ENCODE assay signal across 1 cellular context in genomic region chr7:54546081-54546985, GRCh38.
A peak's percentile ranks its signal among the peaks of the same experiment; 100 is the strongest.
TF ChIP-seq lines count a peak whose summit lies in the region.

No MANE protein-coding gene starts in this region.

TF ChIP-seq in HEK293, 187 proteins besides CTCF, POLR2A, EP300 and RAD21 (continued from another document):
- 0 out of 2 replicates have a peak, but pooled peaks have one; percentile 18 for TF ChIP-seq ZBTB10 (tag by site-specific recombination; IDR thresholded peaks at IDR 0.05)
- TF ChIP-seq GLIS2 (tag by site-specific recombination; IDR thresholded peaks at IDR 0.05), result peak; percentile 59; the same call in 1 of the 2 replicates
- peak; percentile 75 for TF ChIP-seq ZBTB26 (tag by site-specific recombination; optimal IDR thresholded peaks at IDR 0.05)
- TF ChIP-seq ZNF335 (tag by site-specific recombination; conservative IDR thresholded peaks at IDR 0.05), result peak; percentile 71; the same call in 1 of the 2 replicates
- TF ChIP-seq ZFHX2 (tag by site-specific recombination; conservative IDR thresholded peaks at IDR 0.05), result peak; percentile 29; the same call in 1 of the 2 replicates
- peak; percentile 75 for TF ChIP-seq PRDM10 (tag by site-specific recombination; IDR thresholded peaks at IDR 0.05)
- TF ChIP-seq ZNF561 (tag by site-specific recombination; IDR thresholded peaks at IDR 0.05; ENCODE audit: borderline replicate concordance), result 0 out of 2 replicates have a peak, but pooled peaks have one; percentile 39
- no peak for TF ChIP-seq ZBTB11 (tag by site-specific recombination; conservative IDR thresholded peaks at IDR 0.05; ENCODE audit: low read depth)
- TF ChIP-seq TRIM28 (IDR thresholded peaks at IDR 0.05; ENCODE audit: borderline replicate concordance, low read length), result no peak
- TF ChIP-seq PATZ1 (tag by site-specific recombination; IDR thresholded peaks at IDR 0.05), result peak; percentile 21; the same call in 1 of the 2 replicates
- TF ChIP-seq PRDM1 (tag by site-specific recombination; IDR thresholded peaks at IDR 0.05), result peak; percentile 97
